ENCODE assay signal across 8 cellular contexts in the genomic region with DNA sequence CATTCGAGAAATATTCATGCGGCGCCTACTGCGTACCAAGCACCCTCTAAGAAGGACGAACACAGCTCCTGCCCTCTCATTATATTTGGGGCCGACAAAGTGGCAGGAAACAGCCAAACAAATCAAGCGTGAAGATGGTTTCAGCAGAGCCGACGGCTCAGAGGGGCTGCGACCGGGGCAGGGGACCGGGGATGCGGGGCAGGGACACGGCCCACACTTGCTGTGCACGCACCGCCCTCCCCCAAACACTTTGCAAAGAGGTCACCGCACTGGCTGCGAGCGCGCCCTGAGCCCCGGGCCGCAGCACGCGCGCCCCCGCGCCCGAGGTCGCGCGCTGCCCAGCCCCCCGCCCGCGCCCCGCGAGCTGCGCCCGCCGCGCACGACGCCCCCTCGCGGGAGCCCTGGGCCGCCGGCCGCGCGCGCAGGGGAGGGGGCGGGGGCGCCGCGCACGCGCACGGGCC. TPM values are rescaled to one million over a fixed set of nuclear protein-coding genes. Genes with fewer than 3 reads are reported as not detected.
DNase-seq lines count a peak whose midpoint lies in the region; ATAC-seq and TF ChIP-seq lines count a peak whose summit lies in the region.

No MANE protein-coding gene starts in this region.

- peak overlapping the region; percentile 89 for H3K4me3 ChIP-seq in esophagus (ENCODE audit: low read depth in 1 of 2, low read length in 2 of 2)
- peak overlapping the region; percentile 40 for H3K4me3 ChIP-seq in naive thymus-derived CD4-positive, alpha-beta T cell (ENCODE audit: low read length)

- peak overlapping the region; percentile 88 to 92 for H3K27ac ChIP-seq in esophagus (ENCODE audit: low read depth in 2 of 2, low read length in 1 of 2)
- H3K27ac ChIP-seq in naive thymus-derived CD4-positive, alpha-beta T cell (ENCODE audit: low read depth, low read length), result no peak overlapping the region

- TF ChIP-seq CTCF in WTC11 (IDR thresholded peaks at IDR 0.05), result no peak

- no peak overlapping the region for H3K27ac Mint-ChIP-seq in WTC11
- H3K27ac Mint-ChIP-seq in naive thymus-derived CD4-positive, alpha-beta T cell, result peak overlapping the region in 6 of 9 donors; percentile 42 to 73 (median 57)

- ATAC-seq in HG03175 (IDR thresholded peaks at IDR 0.05; ENCODE audit: unreplicated experiment) (peak; percentile 45), WTC11 (peak; percentile 46), HG03045 (IDR thresholded peaks at IDR 0.05; ENCODE audit: unreplicated experiment) (no peak), GM19397 (IDR thresholded peaks at IDR 0.05; ENCODE audit: unreplicated experiment) (no peak)
- peak; percentile 78 for ATAC-seq in naive thymus-derived CD4-positive, alpha-beta T cell

- H3K9me3 ChIP-seq in esophagus (ENCODE audit: control insufficient read depth in 2 of 2, insufficient read depth in 1 of 2, low read depth in 1 of 2, low read length in 1 of 2), result no peaks in the 10 kb centered on the region
- H3K9me3 ChIP-seq in naive thymus-derived CD4-positive, alpha-beta T cell (ENCODE audit: control insufficient read depth in 2 of 3, low read length in 3 of 3), result no peaks in the 10 kb centered on the region

- CTCF ChIA-PET in WTC11 (lab: Charles Lee), result interaction anchor here (0.9 to 3.3 kb wide), 8 partner anchors 16 to 479 kb away, joined by 3 to 20 read pairs (median 3); partner anchors contain the start of gene TAB1
- CTCF ChIA-PET in naive thymus-derived CD4-positive, alpha-beta T cell (lab: Charles Lee), result interaction anchor here (0.6 to 0.9 kb wide), 2 partner anchors 33 to 129 kb away, joined by 3 read pairs; no protein-coding TSS in a partner anchor

- POLR2A ChIA-PET in WTC11 (lab: Charles Lee), result interaction anchor here (1.1 to 1.2 kb wide), 2 partner anchors 30 to 170 kb away, joined by 3 to 5 read pairs; partner anchors contain the start of genes ATF4 and RPL3
- POLR2A ChIA-PET in naive thymus-derived CD4-positive, alpha-beta T cell (lab: Charles Lee), result interaction anchor here (0.5 to 2.2 kb wide), 9 partner anchors 15 to 207 kb away, joined by 3 to 16 read pairs (median 3); partner anchors contain the start of genes ATF4 and RPL3

- WGBS in esophagus, 2 donors, result 1 to 2% methylated on average over 49 to 57 of the region's 57 CpGs

- intact Hi-C loops in naive thymus-derived CD4-positive, alpha-beta T cell (cut with micrococcal nuclease), result loop anchor here in 1 of 2 donors (10.0 kb wide), 1 partner anchor 65 kb away; no protein-coding TSS in a partner anchor

- no peaks in the 10 kb centered on the region for H3K27me3 ChIP-seq in esophagus (ENCODE audit: control insufficient read depth in 1 of 2, insufficient read depth in 2 of 2, low read length in 2 of 2)
- H3K27me3 ChIP-seq in naive thymus-derived CD4-positive, alpha-beta T cell (ENCODE audit: control insufficient read depth in 2 of 2, insufficient read depth in 2 of 2, low read length in 2 of 2), result no peaks in the 10 kb centered on the region

- DNase-seq in D341Med (ENCODE audit: low spot score) (peak; percentile 99), WTC11 (ENCODE audit: low spot score) (peak; percentile 56), GOT3 (lab: John Stamatoyannopoulos, UW) (no peak)
- peak in 8 of 9 donors; percentile 15 to 49 (median 32) for DNase-seq in naive thymus-derived CD4-positive, alpha-beta T cell

- H3K4me1 Mint-ChIP-seq in WTC11, result peaks cover 27% of the 10 kb centered on the region
- H3K4me1 Mint-ChIP-seq in naive thymus-derived CD4-positive, alpha-beta T cell, result peaks cover 0 to 14% (median 10%) of the 10 kb centered on the region in 7 donors

- H3K27me3 Mint-ChIP-seq in WTC11 (ENCODE audit: low read depth), result peaks cover 7% of the 10 kb centered on the region
- peaks cover 0 to 49% (median 4%) of the 10 kb centered on the region in 5 donors for H3K27me3 Mint-ChIP-seq in naive thymus-derived CD4-positive, alpha-beta T cell

- H3K4me3 Mint-ChIP-seq in WTC11, result peak overlapping the region; percentile 83
- peak overlapping the region; percentile 75 to 92 (median 87) for H3K4me3 Mint-ChIP-seq in naive thymus-derived CD4-positive, alpha-beta T cell

- H3K4me1 ChIP-seq in esophagus (ENCODE audit: control insufficient read depth in 2 of 2, insufficient read depth in 2 of 2, low read length in 1 of 2), result peaks cover 6 to 27% of the 10 kb centered on the region in 2 donors
- peaks cover 0 to 3% of the 10 kb centered on the region in 2 donors for H3K4me1 ChIP-seq in naive thymus-derived CD4-positive, alpha-beta T cell (ENCODE audit: control insufficient read depth in 2 of 2, insufficient read depth in 2 of 2, low read length in 2 of 2)

- H3K36me3 ChIP-seq in esophagus (ENCODE audit: control insufficient read depth in 2 of 2, insufficient read depth in 2 of 2, low read length in 1 of 2), result no peaks in the 10 kb centered on the region
- no peaks in the 10 kb centered on the region for H3K36me3 ChIP-seq in naive thymus-derived CD4-positive, alpha-beta T cell (ENCODE audit: control insufficient read depth in 2 of 3, insufficient read depth in 3 of 3, low read length in 3 of 3)

- no peaks in the 10 kb centered on the region for H3K9me3 Mint-ChIP-seq in WTC11
- H3K9me3 Mint-ChIP-seq in naive thymus-derived CD4-positive, alpha-beta T cell, result no peaks in the 10 kb centered on the region

- no peaks in the 10 kb centered on the region for H3K36me3 Mint-ChIP-seq in WTC11
- H3K36me3 Mint-ChIP-seq in naive thymus-derived CD4-positive, alpha-beta T cell, result no peaks in the 10 kb centered on the region

TF ChIP-seq in WTC11, 78 proteins besides CTCF, POLR2A, EP300 and RAD21 (continues in another document):
- TF ChIP-seq TCF7 (CRISPR knock-in tag; IDR thresholded peaks at IDR 0.05; ENCODE audit: low read depth) (no peak), USF2 (CRISPR knock-in tag; IDR thresholded peaks at IDR 0.05) (no peak), TEAD4 (CRISPR knock-in tag; IDR thresholded peaks at IDR 0.05) (no peak), MLX (CRISPR knock-in tag; IDR thresholded peaks at IDR 0.05) (no peak), IRF2 (CRISPR knock-in tag; IDR thresholded peaks at IDR 0.05; ENCODE audit: borderline replicate concordance, low read depth) (no peak), AR (CRISPR knock-in tag; IDR thresholded peaks at IDR 0.05) (no peak), ZNF219 (CRISPR knock-in tag; IDR thresholded peaks at IDR 0.05; ENCODE audit: borderline replicate concordance) (no peak), ZNF232 (CRISPR knock-in tag; IDR thresholded peaks at IDR 0.05) (no peak), USF1 (CRISPR knock-in tag; IDR thresholded peaks at IDR 0.05) (no peak), NFE2L1 (CRISPR knock-in tag; IDR thresholded peaks at IDR 0.05) (no peak), NFATC4 (CRISPR knock-in tag; IDR thresholded peaks at IDR 0.05) (no peak)

RNA-seq across cellular contexts. Expression of gene SYNGR1, which starts 0.3 kb away (rescaled TPM):
- total RNA-seq in WTC11 (2021), result 26.5 to 35.3 TPM (median 28.7 TPM) in 3 replicates
- polyA plus RNA-seq in esophagus, result 10 to 100 TPM; 32.5 to 39.8 TPM
- 1 to 10 TPM in 2 of 5 experiments, under 1 TPM in 3; 0.12 to 7.0 (median 0.92) TPM for total RNA-seq in naive thymus-derived CD4-positive, alpha-beta T cell
- 1 to 10 TPM; 1.9 to 2.5 TPM for polyA plus RNA-seq in naive thymus-derived CD4-positive, alpha-beta T cell

RNA-seq across cellular contexts. Expression of gene RPL3, which starts 30.1 kb away (rescaled TPM):
- 3,009 to 3,279 TPM (median 3,249 TPM) in 3 replicates for total RNA-seq in WTC11 (2021)
- 1,000 to 10,000 TPM; 1,521 to 2,885 TPM for polyA plus RNA-seq in esophagus
- total RNA-seq in naive thymus-derived CD4-positive, alpha-beta T cell, result 1,000 to 10,000 TPM; 1,611 to 3,932 (median 3,789) TPM
- polyA plus RNA-seq in naive thymus-derived CD4-positive, alpha-beta T cell, result 1,000 to 10,000 TPM; 4,573 to 5,509 TPM

RNA-seq across cellular contexts. Expression of gene TAB1, which starts 50.0 kb away (rescaled TPM):
- total RNA-seq in WTC11 (2021), result 36.8 to 38.3 TPM (median 38.0 TPM) in 3 replicates
- 10 to 100 TPM; 10.6 to 13.4 TPM for polyA plus RNA-seq in esophagus
- 10 to 100 TPM; 27.7 to 51.5 (median 33.8) TPM for total RNA-seq in naive thymus-derived CD4-positive, alpha-beta T cell
- polyA plus RNA-seq in naive thymus-derived CD4-positive, alpha-beta T cell, result 1 to 10 TPM; 4.3 to 5.1 TPM

Comparison
In these comparisons a context has a peak if more than half of its experiments do, and no peak if none do; other contexts are left out.
1. ATAC-seq: peak in HG03175 (single experiment), WTC11 (single experiment) and naive thymus-derived CD4-positive, alpha-beta T cell (single experiment); none in HG03045 (single experiment) and GM19397 (single experiment).